In genomic region chr20:36951977-36952738, GRCh38 we compare ENCODE assay signal across 8 cellular contexts. TPM values are rescaled to one million over a fixed set of nuclear protein-coding genes. Genes with fewer than 3 reads are reported as not detected.
DNase-seq lines count a peak whose midpoint lies in the region; ATAC-seq and TF ChIP-seq lines count a peak whose summit lies in the region.

No MANE protein-coding gene starts in this region.

- H3K4me3 ChIP-seq in brain microvascular endothelial cell (ENCODE audit: low read depth, low read length): peak overlapping the region; percentile 96
- peak overlapping the region; percentile 78 for H3K4me3 ChIP-seq in mesodermal cell (ENCODE audit: extremely low read depth, insufficient read depth, low read length, poor library complexity, severe bottlenecking)

- in situ Hi-C loops in brain microvascular endothelial cell (cut with HindIII; ENCODE audit: low pct_ligation_motif_present, low sequenced_read_pairs): no loop called here

- H3K36me3 Mint-ChIP-seq in stimulated activated naive CD8-positive, alpha-beta T cell treated with anti-CD3 and anti-CD28 coated beads, Interleukin-15, Interleukin-2, amounts not matched to agents 100 ng/mL and 50 ng/mL, for 24 hours (ENCODE audit: low read depth): peaks cover 5% of the 10 kb centered on the region

- H3K27me3 Mint-ChIP-seq in stimulated activated naive CD8-positive, alpha-beta T cell treated with anti-CD3 and anti-CD28 coated beads, Interleukin-15, Interleukin-2, amounts not matched to agents 100 ng/mL and 50 ng/mL, for 24 hours: no peaks in the 10 kb centered on the region

- H3K4me1 Mint-ChIP-seq in stimulated activated naive CD8-positive, alpha-beta T cell treated with anti-CD3 and anti-CD28 coated beads, Interleukin-15, Interleukin-2, amounts not matched to agents 100 ng/mL and 50 ng/mL, for 24 hours (ENCODE audit: low read depth): peaks cover 48% of the 10 kb centered on the region

- peak overlapping the region; percentile 96 for H3K4me3 Mint-ChIP-seq in stimulated activated naive CD8-positive, alpha-beta T cell treated with anti-CD3 and anti-CD28 coated beads, Interleukin-15, Interleukin-2, amounts not matched to agents 100 ng/mL and 50 ng/mL, for 24 hours

- ATAC-seq in stimulated activated naive CD8-positive, alpha-beta T cell treated with anti-CD3 and anti-CD28 coated beads, Interleukin-15, Interleukin-2, amounts not matched to agents 100 U/mL and 50 U/mL, for 24 hours: no peak
- ATAC-seq in HG02623 (IDR thresholded peaks at IDR 0.05; ENCODE audit: unreplicated experiment) (no peak), GM18870 (IDR thresholded peaks at IDR 0.05; ENCODE audit: unreplicated experiment) (no peak), HG02759 (IDR thresholded peaks at IDR 0.05; ENCODE audit: unreplicated experiment) (no peak)

- no peak for DNase-seq in stimulated activated naive CD8-positive, alpha-beta T cell treated with anti-CD3 and anti-CD28 coated beads, Interleukin-15, Interleukin-2, amounts not matched to agents 100 U/mL and 50 U/mL, for 24 hours
- DNase-seq in brain microvascular endothelial cell: no peak
- DNase-seq in hippocampal formation (lab: John Stamatoyannopoulos, UW): no peak

- H3K4me1 ChIP-seq in mesodermal cell (ENCODE audit: control insufficient read depth, insufficient read depth, low read length, poor library complexity, severe bottlenecking): peaks cover 4% of the 10 kb centered on the region

- H3K36me3 ChIP-seq in brain microvascular endothelial cell (replicated peaks) (no peaks in the 10 kb centered on the region), mesodermal cell (ENCODE audit: control insufficient read depth, insufficient read depth, low read length) (no peaks in the 10 kb centered on the region)

- no peaks in the 10 kb centered on the region for H3K27me3 ChIP-seq in brain microvascular endothelial cell (replicated peaks)

- no peaks in the 10 kb centered on the region for H3K9me3 Mint-ChIP-seq in stimulated activated naive CD8-positive, alpha-beta T cell treated with anti-CD3 and anti-CD28 coated beads, Interleukin-15, Interleukin-2, amounts not matched to agents 100 ng/mL and 50 ng/mL, for 24 hours

- H3K9me3 ChIP-seq in mesodermal cell (ENCODE audit: control insufficient read depth, low read length): no peaks in the 10 kb centered on the region

- TF ChIP-seq CTCF in brain microvascular endothelial cell (IDR thresholded peaks at IDR 0.05; ENCODE audit: low read depth, low read length, missing control alignments): no peak

- H3K27ac Mint-ChIP-seq in stimulated activated naive CD8-positive, alpha-beta T cell treated with anti-CD3 and anti-CD28 coated beads, Interleukin-15, Interleukin-2, amounts not matched to agents 100 ng/mL and 50 ng/mL, for 24 hours: peak overlapping the region; percentile 73

- H3K27ac ChIP-seq in brain microvascular endothelial cell (no peak overlapping the region), mesodermal cell (ENCODE audit: low read depth, low read length, severe bottlenecking) (no peak overlapping the region)

- WGBS in mesodermal cell (ENCODE audit: insufficient coverage in 2 of 2), 2 experiments: 15 to 17% methylated on average over 7 of the region's 11 CpGs

RNA-seq across cellular contexts. Expression of gene SAMHD1, which starts 0.7 kb away (rescaled TPM):
- polyA plus RNA-seq in mesodermal cell (2013, experiment 1 of 2): 4.1 TPM
- polyA plus RNA-seq in mesodermal cell (2013, experiment 2 of 2): 2.9 TPM
